In genomic region chr2:195477248-195477995, GRCh38 we compare ENCODE assay signal across 9 cellular contexts.
A peak's percentile ranks its signal among the peaks of the same experiment; 100 is the strongest.
DNase-seq lines count a peak whose midpoint lies in the region; ATAC-seq and TF ChIP-seq lines count a peak whose summit lies in the region.
"Had no signal": no experiment of that assay in that cellular context is flagged by ENCODE, and none has a peak within 500 bp of the region (broad histone marks: within the 10 kb centered on the region; RNA-seq: fewer than 3 reads in every experiment).

No MANE protein-coding gene starts in this region.

- peaks cover 25 to 44% (median 31%) of the 10 kb centered on the region in 4 donors for H3K4me1 Mint-ChIP-seq in CD4-positive, CD25-positive, alpha-beta regulatory T cell

- no peaks in the 10 kb centered on the region for H3K27me3 Mint-ChIP-seq in CD4-positive, CD25-positive, alpha-beta regulatory T cell

- H3K27ac ChIP-seq in CD4-positive, CD25-positive, alpha-beta regulatory T cell (ENCODE audit: insufficient read depth, low read length, poor library complexity, severe bottlenecking) = no peak overlapping the region
- H3K27ac ChIP-seq in brain microvascular endothelial cell = peak overlapping the region; percentile 60
- H3K27ac ChIP-seq in spleen = no peak overlapping the region

- peaks cover 13% of the 10 kb centered on the region for H3K4me1 ChIP-seq in CD4-positive, CD25-positive, alpha-beta regulatory T cell (ENCODE audit: control insufficient read depth, insufficient read depth, low read length, poor library complexity, severe bottlenecking)
- peaks cover 0 to 4% (median 0%) of the 10 kb centered on the region in 6 donors for H3K4me1 ChIP-seq in spleen

- no peaks in the 10 kb centered on the region for H3K27me3 ChIP-seq in CD4-positive, CD25-positive, alpha-beta regulatory T cell (ENCODE audit: control insufficient read depth, insufficient read depth, low read length)
- H3K27me3 ChIP-seq in brain microvascular endothelial cell (replicated peaks) (no peaks in the 10 kb centered on the region), spleen (replicated peaks in 1 of 7) (no peaks in the 10 kb centered on the region)

- 56 to 70% (median 61%) methylated on average over 2 of the region's 2 CpGs for WGBS in spleen, 5 donors

- no peaks in the 10 kb centered on the region for H3K9me3 ChIP-seq in CD4-positive, CD25-positive, alpha-beta regulatory T cell (ENCODE audit: control insufficient read depth in 2 of 2, low read length in 2 of 2)
- H3K9me3 ChIP-seq in spleen = no peaks in the 10 kb centered on the region

- no peak for TF ChIP-seq POLR2A in spleen (IDR thresholded peaks at IDR 0.05)

- peak overlapping the region in 2 of 3 donors; percentile 4 to 90 for H3K27ac Mint-ChIP-seq in CD4-positive, CD25-positive, alpha-beta regulatory T cell

- peak; percentile 71 to 82 for ATAC-seq in CD4-positive, CD25-positive, alpha-beta regulatory T cell (ENCODE audit: low read depth in 2 of 2)
- peak; percentile 63 for ATAC-seq in GM19455 (IDR thresholded peaks at IDR 0.05; ENCODE audit: unreplicated experiment)
- ATAC-seq in HG03457 (IDR thresholded peaks at IDR 0.05; ENCODE audit: unreplicated experiment) = peak; percentile 47

- H3K36me3 Mint-ChIP-seq in CD4-positive, CD25-positive, alpha-beta regulatory T cell = no peaks in the 10 kb centered on the region

- H3K4me3 ChIP-seq in CD4-positive, CD25-positive, alpha-beta regulatory T cell (ENCODE audit: low read depth, low read length) = peak overlapping the region; percentile 33
- H3K4me3 ChIP-seq in brain microvascular endothelial cell (ENCODE audit: low read depth, low read length) (no peak overlapping the region), spleen (no peak overlapping the region)

- H3K4me3 Mint-ChIP-seq in CD4-positive, CD25-positive, alpha-beta regulatory T cell = peak overlapping the region in 2 of 4 donors; percentile 2 to 6

- H3K9me3 Mint-ChIP-seq in CD4-positive, CD25-positive, alpha-beta regulatory T cell = peaks cover 0 to 7% (median 2%) of the 10 kb centered on the region in 7 donors

- intact Hi-C loops in spleen (cut with DNase I; ENCODE audit: low total_unique reads) = no loop called here

- no peaks in the 10 kb centered on the region for H3K36me3 ChIP-seq in CD4-positive, CD25-positive, alpha-beta regulatory T cell (ENCODE audit: control insufficient read depth, insufficient read depth, low read length)
- H3K36me3 ChIP-seq in brain microvascular endothelial cell (replicated peaks) (no peaks in the 10 kb centered on the region), spleen (no peaks in the 10 kb centered on the region)

- DNase-seq in CD4-positive, CD25-positive, alpha-beta regulatory T cell = peak in 2 of 3 donors; percentile 57 to 82
- DNase-seq in brain microvascular endothelial cell (peak; percentile 37), NAMALWA (ENCODE audit: low spot score) (no peak), spleen (no peak), NCI-H2196 treated with DMSO at 0.1 percent for 48 hours (lab: John Stamatoyannopoulos, UW; ENCODE audit: unreplicated experiment) (no peak)
- no peak for DNase-seq in activated CD4-positive, alpha-beta T cell treated with anti-CD3 and anti-CD28 coated beads for 4 hours
- DNase-seq: activated CD4-positive, alpha-beta T cell treated with anti-CD3 and anti-CD28 coated beads, Interleukin-2, amount 50 U/mL, for 48 hours had no signal

- in situ Hi-C loops in brain microvascular endothelial cell (cut with HindIII; ENCODE audit: low pct_ligation_motif_present, low sequenced_read_pairs) = loop anchor here (25.0 kb wide), 1 partner anchor 185 kb away; the partner anchor contains the start of gene SLC39A10

- TF ChIP-seq CTCF in brain microvascular endothelial cell (IDR thresholded peaks at IDR 0.05; ENCODE audit: low read depth, low read length, missing control alignments) (no peak), spleen (IDR thresholded peaks at IDR 0.05 in 8 of 11, conservative IDR thresholded peaks at IDR 0.05 in 3 of 11) (no peak)

Comparison
In these comparisons a context has a peak if more than half of its experiments do, and no peak if none do; other contexts are left out.
1. DNase-seq: peak in CD4-positive, CD25-positive, alpha-beta regulatory T cell (2 of 3) and brain microvascular endothelial cell (single experiment); none in NAMALWA (single experiment), activated CD4-positive, alpha-beta T cell treated with anti-CD3 and anti-CD28 coated beads for 4 hours (0 of 2), spleen (single experiment) and NCI-H2196 treated with DMSO at 0.1 percent for 48 hours (single experiment).
2. Peak in every context shown above with its lines, with median percentiles within 50 percentile points of each other: ATAC-seq.